23 cellular contexts compared by ENCODE assay signal in genomic region chr11:94809251-94809650, GRCh38. TPM values are rescaled to one million over a fixed set of nuclear protein-coding genes. Genes with fewer than 3 reads are reported as not detected.
DNase-seq lines count a peak whose midpoint lies in the region; ATAC-seq and TF ChIP-seq lines count a peak whose summit lies in the region.
"Had no signal": no experiment of that assay in that cellular context is flagged by ENCODE, and none has a peak within 500 bp of the region (broad histone marks: within the 10 kb centered on the region; RNA-seq: fewer than 3 reads in every experiment).

No MANE protein-coding gene starts in this region.

- H4K20me1 ChIP-seq in smooth muscle cell (ENCODE audit: low read depth) = peaks cover 33% of the 10 kb centered on the region

- H3K27ac ChIP-seq in foreskin keratinocyte (no peak overlapping the region), smooth muscle cell (ENCODE audit: low read depth) (peak overlapping the region; percentile 77)
- H3K27ac ChIP-seq: parathyroid adenoma, skin epidermis, uterus had no signal

- peak; percentile 45 for ATAC-seq in foreskin keratinocyte
- ATAC-seq: activated naive CD4-positive, alpha-beta T cell treated with anti-CD3 and anti-CD28 coated beads, Interleukin-2, amount 50 U/mL, for 72 hours; left colon; natural killer cell treated with Interleukin-12 subunit alpha and Interleukin-12 subunit beta and Interleukin-15 and Interleukin-18, amount 100 ng/mL, for 72 hours; stimulated activated effector memory CD8-positive, alpha-beta T cell treated with anti-CD3 and anti-CD28 coated beads, Interleukin-12 subunit alpha, Interleukin-12 subunit beta, amount 100 ng/mL, for 72 hours; T-helper 17 cell had no signal

- H2AFZ ChIP-seq in smooth muscle cell (ENCODE audit: low read depth) = no peak overlapping the region
- H2AFZ ChIP-seq: parathyroid adenoma had no signal

- 45% methylated on average over 5 of the region's 5 CpGs for WGBS in smooth muscle cell (ENCODE audit: low lambda C conversion rate)

- peaks cover 43% of the 10 kb centered on the region for H3K4me1 ChIP-seq in adipocyte (ENCODE audit: control insufficient read depth, insufficient read depth, low read length)
- H3K4me1 ChIP-seq in foreskin keratinocyte = peaks cover 8% of the 10 kb centered on the region
- H3K4me1 ChIP-seq in smooth muscle cell (ENCODE audit: low read depth) = peaks cover 3% of the 10 kb centered on the region
- H3K4me1 ChIP-seq: parathyroid adenoma, uterus had no signal

- no peak for TF ChIP-seq CTCF in foreskin keratinocyte (conservative IDR thresholded peaks at IDR 0.05)
- TF ChIP-seq CTCF in smooth muscle cell (IDR thresholded peaks at IDR 0.05; ENCODE audit: borderline replicate concordance, insufficient read depth, poor library complexity, severe bottlenecking) = no peak

- H3K9me3 ChIP-seq in adipocyte (ENCODE audit: control insufficient read depth, low read length) (no peaks in the 10 kb centered on the region), smooth muscle cell (replicated peaks; ENCODE audit: low read depth) (no peaks in the 10 kb centered on the region)
- H3K9me3 ChIP-seq: uterus had no signal

- H3K36me3 ChIP-seq in adipocyte (ENCODE audit: control insufficient read depth, insufficient read depth, low read length, severe bottlenecking) (peaks cover 15% of the 10 kb centered on the region), smooth muscle cell (ENCODE audit: low read depth) (no peaks in the 10 kb centered on the region)
- H3K36me3 ChIP-seq: uterus had no signal

- H3K9ac ChIP-seq in adipocyte (ENCODE audit: low read length) = no peak overlapping the region
- H3K9ac ChIP-seq in smooth muscle cell (ENCODE audit: low read depth) = no peak overlapping the region
- H3K9ac ChIP-seq: parathyroid adenoma had no signal

- H3K27me3 ChIP-seq in adipocyte (replicated peaks; ENCODE audit: control insufficient read depth, insufficient read depth, low read length) (no peaks in the 10 kb centered on the region), foreskin keratinocyte (no peaks in the 10 kb centered on the region), smooth muscle cell (ENCODE audit: low read depth) (no peaks in the 10 kb centered on the region)
- H3K27me3 ChIP-seq: uterus had no signal

- H3K79me2 ChIP-seq in smooth muscle cell (ENCODE audit: low read depth) = peaks cover 62% of the 10 kb centered on the region

- peaks cover 28% of the 10 kb centered on the region for H3F3A ChIP-seq in smooth muscle cell (ENCODE audit: low read depth)

- DNase-seq in GM04503 (ENCODE audit: low read depth) = peak; percentile 38
- DNase-seq in adipocyte (ENCODE audit: low read depth) = peak; percentile 46
- no peak for DNase-seq in foreskin keratinocyte
- DNase-seq in smooth muscle cell (lab: John Stamatoyannopoulos, UW; ENCODE audit: unreplicated experiment) = no peak
- no peak for DNase-seq in germinal center (ENCODE audit: low spot score)
- no peak for DNase-seq in NCI-H1930 (lab: John Stamatoyannopoulos, UW)
- no peak for DNase-seq in C1 segment of cervical spinal cord (lab: John Stamatoyannopoulos, UW)
- DNase-seq: activated CD4-positive, alpha-beta T cell treated with anti-CD3 and anti-CD28 coated beads, Interleukin-2, amount 10 ng/mL, durations not matched to agents 24 days and 14 days; AML-193; CD8-positive, alpha-beta memory T cell; effector CD8-positive, alpha-beta T cell; glutamatergic neuron; left colon; NCI-H1105 treated with DMSO at 0.1 percent for 48 hours; NCI-H2107; stimulated activated CD4-positive, alpha-beta T cell treated with anti-CD3 and anti-CD28 coated beads, Interleukin-2, amount 100 ng/mL, for 24 hours; T-helper 17 cell; uterus had no signal

- H3K4me2 ChIP-seq in smooth muscle cell = no peak overlapping the region

- H3K4me3 ChIP-seq in adipocyte (ENCODE audit: low read length) = no peak overlapping the region
- no peak overlapping the region for H3K4me3 ChIP-seq in smooth muscle cell
- H3K4me3 ChIP-seq: skin epidermis, uterus had no signal

RNA-seq across cellular contexts. Expression of gene AMOTL1, which starts 41.1 kb away (rescaled TPM):
- total RNA-seq in foreskin keratinocyte (158 and 182 TPM in 2 replicates), smooth muscle cell (61.0 and 63.5 TPM in 2 replicates)
- polyA plus RNA-seq in foreskin keratinocyte (25.6 and 26.8 TPM in 2 replicates), smooth muscle cell (23.4 and 23.8 TPM in 2 replicates)

Comparison
In these comparisons a context has a peak if more than half of its experiments do, and no peak if none do; other contexts are left out.
1. DNase-seq: peak in GM04503 (single experiment) and adipocyte (single experiment); none in foreskin keratinocyte (0 of 2), smooth muscle cell (single experiment), germinal center (single experiment), NCI-H1930 (0 of 2) and C1 segment of cervical spinal cord (0 of 14).